34 cellular contexts compared by ENCODE assay signal in genomic region chr1:186869829-186870228, GRCh38. TPM values are rescaled to one million over a fixed set of nuclear protein-coding genes. Genes with fewer than 3 reads are reported as not detected.
"Had no signal": no experiment of that assay in that cellular context is flagged by ENCODE, and none has a peak within 500 bp of the region (broad histone marks: within the 10 kb centered on the region; RNA-seq: fewer than 3 reads in every experiment).

No MANE protein-coding gene starts in this region.

- H3K27ac ChIP-seq: brain microvascular endothelial cell, coronary artery, heart left ventricle, pancreas, psoas muscle, right atrium auricular region, stomach, tibial artery, upper lobe of right lung, VCaP had no signal

- H3K36me3 Mint-ChIP-seq: activated CD4-positive, alpha-beta memory T cell treated with anti-CD3 and anti-CD28 coated beads for 36 hours; activated naive CD4-positive, alpha-beta T cell treated with anti-CD3 and anti-CD28 coated beads, Interleukin-2, amount 10 ng/mL, durations not matched to agents 7 days and 5 days; activated naive CD8-positive, alpha-beta T cell treated with anti-CD3 and anti-CD28 coated beads, Interleukin-2, amount 10 ng/mL, durations not matched to agents 7 days and 5 days; naive B cell; stimulated activated naive B cell treated with anti-CD40 and anti-IgM and Interleukin-4, amounts not matched to agents 10 μg/mL and 1 μg/mL and 100 μg/mL, for 72 hours had no signal

- H3K27ac Mint-ChIP-seq: activated CD4-positive, alpha-beta memory T cell treated with anti-CD3 and anti-CD28 coated beads for 36 hours; activated CD4-positive, alpha-beta T cell treated with anti-CD3 and anti-CD28 coated beads, Interleukin-2, amount 10 ng/mL, durations not matched to agents 24 days and 14 days; activated naive CD4-positive, alpha-beta T cell treated with anti-CD3 and anti-CD28 coated beads, Interleukin-2, amount 10 ng/mL, durations not matched to agents 7 days and 5 days; activated naive CD8-positive, alpha-beta T cell treated with anti-CD3 and anti-CD28 coated beads, Interleukin-2, amount 10 ng/mL, durations not matched to agents 7 days and 5 days; activated T-helper 1 cell treated with anti-CD3 and anti-CD28 coated beads, Interleukin-12 subunit alpha, Interleukin-12 subunit beta, Interleukin-2, Interleukin-4 antibody, amounts not matched to agents 30 ng/mL and 10 ng/mL and 1 ng/mL, durations not matched to agents 14 hours and 24 hours and 36 hours; effector memory CD8-positive, alpha-beta T cell; immature natural killer cell; naive B cell; nephron progenitor cell; stimulated activated naive B cell treated with anti-CD40 and anti-IgM and Interleukin-4, amounts not matched to agents 10 μg/mL and 1 μg/mL and 100 μg/mL, for 72 hours; T-helper 2 cell treated with Interferon-gamma antibody and Interleukin-4, amounts not matched to agents 5 μg/mL and 100 μg/mL, for 36 hours had no signal

- ATAC-seq: activated CD4-positive, CD25-positive, alpha-beta regulatory T cell treated with anti-CD3 and anti-CD28 coated beads, Interleukin-2, amount 50 U/mL, for 24 hours; effector memory CD8-positive, alpha-beta T cell; esophagus mucosa; heart left ventricle; left colon; pancreas; psoas muscle; upper lobe of right lung had no signal

- H3K36me3 ChIP-seq: brain microvascular endothelial cell, heart left ventricle, pancreas, right atrium auricular region, stomach, tibial artery, upper lobe of right lung had no signal

- H3K9me3 ChIP-seq: heart left ventricle, pancreas, psoas muscle, right atrium auricular region, stomach, tibial artery, upper lobe of right lung had no signal

- H3K27me3 ChIP-seq: brain microvascular endothelial cell, heart left ventricle, pancreas, right atrium auricular region, stomach, tibial artery, upper lobe of right lung had no signal

- H3K27me3 Mint-ChIP-seq: activated CD4-positive, alpha-beta memory T cell treated with anti-CD3 and anti-CD28 coated beads for 36 hours; activated naive CD4-positive, alpha-beta T cell treated with anti-CD3 and anti-CD28 coated beads, Interleukin-2, amount 10 ng/mL, durations not matched to agents 7 days and 5 days; effector memory CD8-positive, alpha-beta T cell; naive B cell; stimulated activated naive B cell treated with anti-CD40 and anti-IgM and Interleukin-4, amounts not matched to agents 10 μg/mL and 1 μg/mL and 100 μg/mL, for 72 hours had no signal

- H3K4me3 Mint-ChIP-seq: activated CD4-positive, alpha-beta memory T cell treated with anti-CD3 and anti-CD28 coated beads for 36 hours; activated CD4-positive, alpha-beta T cell treated with anti-CD3 and anti-CD28 coated beads, Interleukin-2, amount 10 ng/mL, durations not matched to agents 24 days and 14 days; activated naive CD4-positive, alpha-beta T cell treated with anti-CD3 and anti-CD28 coated beads, Interleukin-2, amount 10 ng/mL, durations not matched to agents 7 days and 5 days; activated naive CD8-positive, alpha-beta T cell treated with anti-CD3 and anti-CD28 coated beads, Interleukin-2, amount 10 ng/mL, durations not matched to agents 7 days and 5 days; activated T-helper 1 cell treated with anti-CD3 and anti-CD28 coated beads, Interleukin-12 subunit alpha, Interleukin-12 subunit beta, Interleukin-2, Interleukin-4 antibody, amounts not matched to agents 30 ng/mL and 10 ng/mL and 1 ng/mL, durations not matched to agents 14 hours and 24 hours and 36 hours; effector memory CD8-positive, alpha-beta T cell; immature natural killer cell; naive B cell; nephron progenitor cell; stimulated activated naive B cell treated with anti-CD40 and anti-IgM and Interleukin-4, amounts not matched to agents 10 μg/mL and 1 μg/mL and 100 μg/mL, for 72 hours; T-helper 2 cell treated with Interferon-gamma antibody and Interleukin-4, amounts not matched to agents 5 μg/mL and 100 μg/mL, for 36 hours had no signal

- H3K4me3 ChIP-seq: coronary artery, heart left ventricle, pancreas, psoas muscle, right atrium auricular region, smooth muscle cell, stomach, tibial artery, upper lobe of right lung had no signal

- DNase-seq: activated CD4-positive, alpha-beta memory T cell treated with anti-CD3 and anti-CD28 coated beads for 36 hours; activated CD4-positive, alpha-beta T cell treated with anti-CD3 and anti-CD28 coated beads, Interleukin-2, amount 10 ng/mL, durations not matched to agents 24 days and 14 days; activated CD8-positive, alpha-beta memory T cell treated with anti-CD3 and anti-CD28 coated beads, Interleukin-2, amount 50 U/mL, for 4 hours; activated gamma-delta T cell; activated naive CD4-positive, alpha-beta T cell treated with anti-CD3 and anti-CD28 coated beads, Interleukin-2, amount 10 ng/mL, durations not matched to agents 7 days and 5 days; activated naive CD8-positive, alpha-beta T cell treated with anti-CD3 and anti-CD28 coated beads, Interleukin-2, amount 10 ng/mL, durations not matched to agents 7 days and 5 days; activated T-cell treated with anti-CD3 and anti-CD28 coated beads, Interleukin-2, amount 50 U/mL, for 1 hour; brain microvascular endothelial cell; effector memory CD8-positive, alpha-beta T cell; foreskin fibroblast; heart left ventricle; hypothalamus; immature natural killer cell; kidney; left colon; mammary epithelial cell; naive B cell; nephron progenitor cell; nucleus accumbens; pancreas; psoas muscle; stimulated activated CD4-positive, alpha-beta T cell treated with anti-CD3 and anti-CD28 coated beads, Interleukin-1b, Interleukin-23, amount 100 ng/mL, for 48 hours; stimulated activated naive B cell treated with anti-CD40 and anti-IgM and Interleukin-4, amounts not matched to agents 10 μg/mL and 1 μg/mL and 100 μg/mL, for 72 hours; stomach; tibial artery; upper lobe of right lung had no signal

- H3K4me2 ChIP-seq: smooth muscle cell had no signal

- H3K9me3 Mint-ChIP-seq: activated CD4-positive, alpha-beta memory T cell treated with anti-CD3 and anti-CD28 coated beads for 36 hours; activated CD4-positive, alpha-beta T cell treated with anti-CD3 and anti-CD28 coated beads, Interleukin-2, amount 10 ng/mL, durations not matched to agents 24 days and 14 days; activated naive CD4-positive, alpha-beta T cell treated with anti-CD3 and anti-CD28 coated beads, Interleukin-2, amount 10 ng/mL, durations not matched to agents 7 days and 5 days; activated naive CD8-positive, alpha-beta T cell treated with anti-CD3 and anti-CD28 coated beads, Interleukin-2, amount 10 ng/mL, durations not matched to agents 7 days and 5 days; activated T-helper 1 cell treated with anti-CD3 and anti-CD28 coated beads, Interleukin-12 subunit alpha, Interleukin-12 subunit beta, Interleukin-2, Interleukin-4 antibody, amounts not matched to agents 30 ng/mL and 10 ng/mL and 1 ng/mL, durations not matched to agents 14 hours and 24 hours and 36 hours; nephron progenitor cell; stimulated activated naive B cell treated with anti-CD40 and anti-IgM and Interleukin-4, amounts not matched to agents 10 μg/mL and 1 μg/mL and 100 μg/mL, for 72 hours had no signal

RNA-seq across cellular contexts. Expression of gene PLA2G4A, which starts 41.1 kb away (rescaled TPM):
- polyA plus RNA-seq: immature natural killer cell had no signal
